ENCODE assay signal across 16 cellular contexts in the genomic region with DNA sequence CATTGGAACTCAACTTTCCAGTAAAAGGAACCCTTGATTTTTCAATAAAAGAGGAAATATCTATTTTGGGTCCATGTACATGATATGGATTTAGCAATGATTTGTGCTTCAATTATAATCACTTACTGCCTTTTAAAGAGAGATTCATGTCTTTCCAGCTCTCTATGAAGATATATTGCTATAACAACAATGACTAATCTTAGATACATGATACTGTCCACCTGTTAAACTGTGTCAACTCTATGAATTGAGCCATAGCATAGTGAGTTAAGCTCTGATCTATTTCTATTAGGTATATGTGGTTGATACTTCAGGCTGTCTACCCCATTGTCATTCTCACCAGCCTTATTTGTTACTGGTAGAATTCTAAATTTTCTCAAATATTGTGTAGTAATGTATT. TPM values are rescaled to one million over a fixed set of nuclear protein-coding genes. Genes with fewer than 3 reads are reported as not detected.
DNase-seq lines count a peak whose midpoint lies in the region; ATAC-seq, FAIRE-seq and TF ChIP-seq lines count a peak whose summit lies in the region.
"Had no signal": no experiment of that assay in that cellular context is flagged by ENCODE, and none has a peak within 500 bp of the region (broad histone marks: within the 10 kb centered on the region; RNA-seq: fewer than 3 reads in every experiment).

No MANE protein-coding gene starts in this region.

- POLR2A ChIA-PET in HEK293T (lab: Yijun Ruan, JAX), result no interaction called here

- H3K36me3 ChIP-seq in bronchial epithelial cell (ENCODE audit: control insufficient read depth, insufficient read depth, low read length), result no peaks in the 10 kb centered on the region
- H3K36me3 ChIP-seq: SJCRH30 had no signal

- no peaks in the 10 kb centered on the region for H3K27me3 ChIP-seq in bronchial epithelial cell (ENCODE audit: control insufficient read depth, insufficient read depth, low read length)
- H3K27me3 ChIP-seq: SJCRH30 had no signal

- TF ChIP-seq CTCF in bronchial epithelial cell (IDR thresholded peaks at IDR 0.05; ENCODE audit: insufficient read depth, low read length, severe bottlenecking), result no peak

- H3K4me3 ChIP-seq in bronchial epithelial cell (ENCODE audit: low read depth, low read length), result no peak overlapping the region
- H3K4me3 ChIP-seq: GM23248, SJCRH30 had no signal

- ATAC-seq in HG02973 (IDR thresholded peaks at IDR 0.05; ENCODE audit: unreplicated experiment) (no peak), GM21737 (IDR thresholded peaks at IDR 0.05; ENCODE audit: unreplicated experiment) (no peak)
- ATAC-seq: HCT116 had no signal

- CTCF ChIA-PET in HEK293T (lab: Yijun Ruan, JAX), result no interaction called here

- no peak for FAIRE-seq in bronchial epithelial cell (lab: Jason Lieb, UNC)

- DNase-seq in DMS53 (lab: John Stamatoyannopoulos, UW), result peak; percentile 83
- no peak for DNase-seq in HEK293T (ENCODE audit: extremely low spot score)
- peak; percentile 79 for DNase-seq in NCI-H69 (lab: John Stamatoyannopoulos, UW)
- DNase-seq in bronchial epithelial cell (ENCODE audit: low read depth), result peak; percentile 78
- no peak for DNase-seq in activated gamma-delta T cell (lab: John Stamatoyannopoulos, UW)
- DNase-seq: AML-193, COR-L47, DMS79, GM23248, KBM-7, NCI-H1694, NCI-H2107 had no signal

TF ChIP-seq in HEK293T, 16 proteins besides CTCF, POLR2A, EP300 and RAD21:
- TF ChIP-seq, protein P1, sequence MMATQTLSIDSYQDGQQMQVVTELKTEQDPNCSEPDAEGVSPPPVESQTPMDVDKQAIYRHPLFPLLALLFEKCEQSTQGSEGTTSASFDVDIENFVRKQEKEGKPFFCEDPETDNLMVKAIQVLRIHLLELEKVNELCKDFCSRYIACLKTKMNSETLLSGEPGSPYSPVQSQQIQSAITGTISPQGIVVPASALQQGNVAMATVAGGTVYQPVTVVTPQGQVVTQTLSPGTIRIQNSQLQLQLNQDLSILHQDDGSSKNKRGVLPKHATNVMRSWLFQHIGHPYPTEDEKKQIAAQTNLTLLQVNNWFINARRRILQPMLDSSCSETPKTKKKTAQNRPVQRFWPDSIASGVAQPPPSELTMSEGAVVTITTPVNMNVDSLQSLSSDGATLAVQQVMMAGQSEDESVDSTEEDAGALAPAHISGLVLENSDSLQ (IDR thresholded peaks at IDR 0.05), result 0 out of 2 replicates have a peak, but pooled peaks have one; percentile 9
- TF ChIP-seq ELF4 (IDR thresholded peaks at IDR 0.05), result no peak

RNA-seq across cellular contexts. Expression of a gene that starts 15.0 kb away (rescaled TPM):
- total RNA-seq in bronchial epithelial cell, result 71.8 and 91.9 TPM in 2 replicates

Comparison
In these comparisons a context has a peak if more than half of its experiments do, and no peak if none do; other contexts are left out.
1. DNase-seq: peak in DMS53 (single experiment), NCI-H69 (single experiment) and bronchial epithelial cell (single experiment); none in HEK293T (single experiment) and activated gamma-delta T cell (single experiment).